Comparison of ENCODE assay signal across 1 cellular context in the genomic region with DNA sequence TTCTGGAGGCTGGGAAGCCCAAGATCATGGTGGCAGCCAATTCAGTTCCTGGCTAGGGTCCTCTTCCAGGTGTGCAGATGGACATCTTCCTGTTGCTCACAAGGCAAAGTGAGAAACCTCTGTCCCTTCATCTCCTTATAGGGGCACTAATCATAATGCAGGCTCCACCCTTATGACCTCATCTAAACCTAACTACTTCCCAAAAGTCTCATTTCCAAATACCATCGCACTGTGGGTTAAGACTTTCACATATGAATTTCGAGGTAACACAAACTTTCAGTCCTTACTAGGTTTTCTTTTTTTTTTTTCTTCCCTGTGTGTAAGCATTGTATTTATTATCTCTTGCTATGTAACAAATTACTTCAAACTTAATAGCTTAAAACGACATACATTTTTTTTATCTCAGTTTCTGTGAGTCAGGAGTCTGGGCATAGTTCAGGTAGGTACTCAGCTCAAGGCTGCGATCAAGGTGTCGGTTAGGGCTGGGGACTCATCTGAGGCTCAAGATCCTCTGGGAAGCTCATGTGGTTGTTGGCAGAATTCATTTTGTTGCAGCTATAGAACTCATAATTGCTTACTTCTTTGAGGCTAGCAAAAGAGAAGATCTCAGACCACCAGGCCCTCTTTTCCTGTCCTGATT.
TF ChIP-seq lines count a peak whose summit lies in the region.

No MANE protein-coding gene starts in this region.

TF ChIP-seq in A549, 52 proteins besides CTCF, POLR2A, EP300 and RAD21 (continued from another document):
- no peak for TF ChIP-seq REST (IDR thresholded peaks at IDR 0.05)
